8 cellular contexts compared by ENCODE assay signal in genomic region chr1:54199765-54200518, GRCh38. TPM values are rescaled to one million over a fixed set of nuclear protein-coding genes. Genes with fewer than 3 reads are reported as not detected.
A peak's percentile ranks its signal among the peaks of the same experiment; 100 is the strongest.
DNase-seq lines count a peak whose midpoint lies in the region; ATAC-seq lines count a peak whose summit lies in the region.

Gene CYB5RL, minus strand, starts transcription at chr1:54200030. Its CDS starts 4,414 bp downstream, at chr1:54195616.
Gene MRPL37, plus strand, starts transcription at chr1:54200167. Its CDS starts 77 bp downstream, at chr1:54200244.

- intact Hi-C loops in activated CD4-positive, alpha-beta T cell treated with anti-CD3 and anti-CD28 coated beads, Interleukin-2, amount 10 ng/mL, durations not matched to agents 24 days and 14 days (cut with micrococcal nuclease): loop anchor here (1.0 to 2.0 kb wide), 5 partner anchors 31 to 515 kb away; partner anchors contain the start of genes SSBP3, TCEANC2, TMEM59 and TTC4

- H3K27ac Mint-ChIP-seq in activated CD4-positive, alpha-beta T cell treated with anti-CD3 and anti-CD28 coated beads, Interleukin-2, amount 10 ng/mL, durations not matched to agents 24 days and 14 days: peak within 1 kb of the TSS; percentile 73

- no peaks in the 10 kb centered on the region for H3K9me3 Mint-ChIP-seq in activated CD4-positive, alpha-beta T cell treated with anti-CD3 and anti-CD28 coated beads, Interleukin-2, amount 10 ng/mL, durations not matched to agents 24 days and 14 days

- H3K4me1 Mint-ChIP-seq in activated CD4-positive, alpha-beta T cell treated with anti-CD3 and anti-CD28 coated beads, Interleukin-2, amount 10 ng/mL, durations not matched to agents 24 days and 14 days: peaks cover 29% of the 10 kb centered on the region

- ATAC-seq in GM19351 (IDR thresholded peaks at IDR 0.05; ENCODE audit: unreplicated experiment) (peak; percentile 98), HG03520 (IDR thresholded peaks at IDR 0.05; ENCODE audit: unreplicated experiment) (peak; percentile 96)

- peaks cover 11% of the 10 kb centered on the region for H3K36me3 Mint-ChIP-seq in activated CD4-positive, alpha-beta T cell treated with anti-CD3 and anti-CD28 coated beads, Interleukin-2, amount 10 ng/mL, durations not matched to agents 24 days and 14 days (ENCODE audit: low read depth)

- DNase-seq in C1 segment of cervical spinal cord (lab: John Stamatoyannopoulos, UW): peak; percentile 50 to 98 (median 87)
- DNase-seq in NCI-H526 treated with DMSO at 0.1 percent for 48 hours (lab: John Stamatoyannopoulos, UW): peak; percentile 98
- DNase-seq in activated CD4-positive, alpha-beta T cell treated with anti-CD3 and anti-CD28 coated beads, Interleukin-2, amount 10 ng/mL, durations not matched to agents 24 days and 14 days: peak; percentile 98
- peak; percentile 93 for DNase-seq in dedifferentiated amniotic fluid mesenchymal stem cell (ENCODE audit: extremely low spot score)
- DNase-seq in left kidney (ENCODE audit: low read depth, low spot score): peak; percentile 99
- peak; percentile 91 for DNase-seq in stimulated activated CD4-positive, alpha-beta T cell treated with anti-CD3 and anti-CD28 coated beads, Interleukin-1b, Interleukin-23, amount 100 ng/mL, for 48 hours

- H3K27me3 Mint-ChIP-seq in activated CD4-positive, alpha-beta T cell treated with anti-CD3 and anti-CD28 coated beads, Interleukin-2, amount 10 ng/mL, durations not matched to agents 24 days and 14 days: no peaks in the 10 kb centered on the region

- H3K4me3 Mint-ChIP-seq in activated CD4-positive, alpha-beta T cell treated with anti-CD3 and anti-CD28 coated beads, Interleukin-2, amount 10 ng/mL, durations not matched to agents 24 days and 14 days: peak within 1 kb of the TSS; percentile 88

RNA-seq across cellular contexts. Expression of gene CYB5RL, which starts in this region (rescaled TPM):
- total RNA-seq in activated CD4-positive, alpha-beta T cell treated with anti-CD3 and anti-CD28 coated beads, Interleukin-2, amount 10 ng/mL, durations not matched to agents 24 days and 14 days: 10.1 and 11.3 TPM in 2 replicates

RNA-seq across cellular contexts. Expression of gene MRPL37, which starts in this region (rescaled TPM):
- total RNA-seq in activated CD4-positive, alpha-beta T cell treated with anti-CD3 and anti-CD28 coated beads, Interleukin-2, amount 10 ng/mL, durations not matched to agents 24 days and 14 days: 158 and 162 TPM in 2 replicates

Comparison
In these comparisons a context has a peak if more than half of its experiments do, and no peak if none do; other contexts are left out.
1. Peak in every context shown above with its lines: DNase-seq and ATAC-seq.